In genomic region chr5:126624534-126624933, GRCh38 we compare ENCODE assay signal across 11 cellular contexts. TPM values are rescaled to one million over a fixed set of nuclear protein-coding genes. Genes with fewer than 3 reads are reported as not detected.
DNase-seq lines count a peak whose midpoint lies in the region; ATAC-seq, FAIRE-seq and TF ChIP-seq lines count a peak whose summit lies in the region.
"Had no signal": no experiment of that assay in that cellular context is flagged by ENCODE, and none has a peak within 500 bp of the region (broad histone marks: within the 10 kb centered on the region; RNA-seq: fewer than 3 reads in every experiment).

No MANE protein-coding gene starts in this region.

- no peak overlapping the region for H2BK15ac ChIP-seq in mesendoderm (replicated peaks; ENCODE audit: low read depth)

- H3K36me3 Mint-ChIP-seq in astrocyte (ENCODE audit: low read depth, unreplicated experiment): peaks cover 8% of the 10 kb centered on the region

- no peak overlapping the region for H4K5ac ChIP-seq in mesendoderm (ENCODE audit: low read length)

- peaks cover 12% of the 10 kb centered on the region for H3K4me1 ChIP-seq in astrocyte (ENCODE audit: insufficient read depth, low read length)
- no peaks in the 10 kb centered on the region for H3K4me1 ChIP-seq in mesendoderm (ENCODE audit: control insufficient read depth, low read depth, low read length)
- no peaks in the 10 kb centered on the region for H3K4me1 ChIP-seq in left ventricle myocardium inferior

- peak overlapping the region; percentile 51 for H3K9ac ChIP-seq in astrocyte (ENCODE audit: low read length)
- H3K9ac ChIP-seq in mesendoderm (ENCODE audit: low read length): no peak overlapping the region
- H3K9ac ChIP-seq: KMS-11 had no signal

- no peak for ATAC-seq in HG03039 (IDR thresholded peaks at IDR 0.05; ENCODE audit: unreplicated experiment)

- in situ Hi-C loops in Caki2 (cut with HindIII; ENCODE audit: low pct_unique_long_range_greater_than_20kb, low sequenced_read_pairs): no loop called here

- no CpG with 5 or more reads among the region's 4 CpGs for WGBS in mesendoderm (ENCODE audit: extremely low coverage, insufficient coverage, low lambda C conversion rate)

- H3K9me3 ChIP-seq in astrocyte (ENCODE audit: insufficient read depth, low read depth, low read length) (no peaks in the 10 kb centered on the region), left ventricle myocardium inferior (replicated peaks) (no peaks in the 10 kb centered on the region)

- H3K4ac ChIP-seq in mesendoderm (ENCODE audit: low read depth, low read length): no peak overlapping the region

- peak overlapping the region; percentile 70 for H3K4me3 Mint-ChIP-seq in astrocyte (ENCODE audit: unreplicated experiment)
- H3K4me3 Mint-ChIP-seq: naive B cell had no signal

- H3K27ac ChIP-seq in astrocyte (ENCODE audit: low read depth, low read length) (peak overlapping the region; percentile 75), mesendoderm (ENCODE audit: low read depth, low read length) (no peak overlapping the region), left ventricle myocardium inferior (replicated peaks) (no peak overlapping the region)
- H3K27ac ChIP-seq: KMS-11 had no signal

- H3K27me3 Mint-ChIP-seq in astrocyte (ENCODE audit: low read depth, unreplicated experiment): no peaks in the 10 kb centered on the region
- H3K27me3 Mint-ChIP-seq: naive B cell had no signal

- peaks cover 3% of the 10 kb centered on the region for H3K79me2 ChIP-seq in astrocyte (ENCODE audit: insufficient read depth, low read length)
- no peaks in the 10 kb centered on the region for H3K79me2 ChIP-seq in mesendoderm (ENCODE audit: control insufficient read depth, insufficient read depth, low read length)

- no peaks in the 10 kb centered on the region for H3K9me3 Mint-ChIP-seq in astrocyte (ENCODE audit: unreplicated experiment)
- H3K9me3 Mint-ChIP-seq: naive B cell had no signal

- no peak for TF ChIP-seq CTCF in NB4 (IDR thresholded peaks at IDR 0.05; ENCODE audit: low read depth, low read length)
- no peak for TF ChIP-seq CTCF in astrocyte (IDR thresholded peaks at IDR 0.05; ENCODE audit: insufficient read depth, low read depth, low read length)
- no peak for TF ChIP-seq CTCF in left ventricle myocardium inferior (IDR thresholded peaks at IDR 0.05; ENCODE audit: borderline replicate concordance)

- peak; percentile 52 for DNase-seq in Caki2 (ENCODE audit: low read depth)
- peak; percentile 79 for DNase-seq in NB4 (ENCODE audit: low read depth)
- DNase-seq in astrocyte (ENCODE audit: low read depth): peak; percentile 88
- peak; percentile 62 for DNase-seq in mesendoderm
- DNase-seq in amygdala (lab: John Stamatoyannopoulos, UW): no peak
- no peak for DNase-seq in OCI-M1 (lab: John Stamatoyannopoulos, UW)
- no peak for DNase-seq in left ventricle myocardium inferior
- DNase-seq: naive B cell had no signal

- H3K27me3 ChIP-seq in astrocyte (ENCODE audit: insufficient read depth, low read length) (no peaks in the 10 kb centered on the region), mesendoderm (ENCODE audit: insufficient read depth, low read length, poor library complexity) (no peaks in the 10 kb centered on the region), left ventricle myocardium inferior (ENCODE audit: low read depth) (no peaks in the 10 kb centered on the region)

- no peak for TF ChIP-seq POLR2A in NB4 (IDR thresholded peaks at IDR 0.05; ENCODE audit: extremely low read depth, insufficient read length)

- H3K79me1 ChIP-seq in mesendoderm (ENCODE audit: low read length): peaks cover 4% of the 10 kb centered on the region

- H2BK5ac ChIP-seq in mesendoderm (ENCODE audit: low read length): no peak overlapping the region

- H3K4me2 ChIP-seq in astrocyte (ENCODE audit: low read length) (peak overlapping the region; percentile 74), mesendoderm (ENCODE audit: low read length) (no peak overlapping the region)
- H3K4me2 ChIP-seq: KMS-11 had no signal

- intact Hi-C loops in left ventricle myocardium inferior (cut with micrococcal nuclease): no loop called here

- no peak overlapping the region for H3K18ac ChIP-seq in mesendoderm (ENCODE audit: low read length)

- no peak overlapping the region for H3K23ac ChIP-seq in mesendoderm (ENCODE audit: low read length)

- peaks cover 3% of the 10 kb centered on the region for H4K20me1 ChIP-seq in astrocyte (ENCODE audit: insufficient read depth, low read length)

- H2BK120ac ChIP-seq in mesendoderm (ENCODE audit: low read depth, low read length): no peak overlapping the region

- H3K4me3 ChIP-seq in NB4 (ENCODE audit: low read depth, low read length) (no peak overlapping the region), astrocyte (ENCODE audit: insufficient read depth, low read depth, low read length) (peak overlapping the region; percentile 2), mesendoderm (ENCODE audit: low read length) (no peak overlapping the region), left ventricle myocardium inferior (no peak overlapping the region)

- no peak overlapping the region for H2AK5ac ChIP-seq in mesendoderm (ENCODE audit: low read length)

- peaks cover 20% of the 10 kb centered on the region for H3K4me1 Mint-ChIP-seq in astrocyte (ENCODE audit: low read depth, unreplicated experiment)
- H3K4me1 Mint-ChIP-seq: naive B cell had no signal

- no peak overlapping the region for H4K8ac ChIP-seq in mesendoderm (ENCODE audit: low read depth, low read length)

- peak; percentile 90 for FAIRE-seq in astrocyte (lab: Jason Lieb, UNC)
- FAIRE-seq: H1 had no signal

- H3K36me3 ChIP-seq in astrocyte (ENCODE audit: insufficient read depth, low read length) (peaks cover 7% of the 10 kb centered on the region), mesendoderm (ENCODE audit: control insufficient read depth, insufficient read depth, low read length) (peaks cover 1% of the 10 kb centered on the region), left ventricle myocardium inferior (peaks cover 58% of the 10 kb centered on the region)

- peak overlapping the region; percentile 95 for H3K27ac Mint-ChIP-seq in astrocyte (ENCODE audit: unreplicated experiment)
- H3K27ac Mint-ChIP-seq: naive B cell had no signal

- no peak overlapping the region for H3K56ac ChIP-seq in mesendoderm (ENCODE audit: low read length)

- H2AFZ ChIP-seq in astrocyte (ENCODE audit: low read depth, low read length): no peak overlapping the region

RNA-seq across cellular contexts. Expression of gene PHAX, which starts 23.8 kb away (rescaled TPM):
- total RNA-seq in Caki2 (2014; rRNA removed; shearing (Covaris generic); ENCODE audit: low replicate concordance): 30.8 and 42.4 TPM in 2 replicates
- total RNA-seq in astrocyte (51.1 and 58.1 TPM in 2 replicates), left ventricle myocardium inferior (29.4 TPM)
- 66.5 TPM for polyA plus RNA-seq in mesendoderm (2013, experiment 1 of 2)
- polyA plus RNA-seq in mesendoderm (2013, experiment 2 of 2): 68.7 TPM

RNA-seq across cellular contexts. Expression of gene ALDH7A1, which starts 29.5 kb away (rescaled TPM):
- total RNA-seq in Caki2 (2014; rRNA removed; shearing (Covaris generic); ENCODE audit: low replicate concordance): 30.1 and 40.1 TPM in 2 replicates
- total RNA-seq in astrocyte (85.5 and 90.6 TPM in 2 replicates), left ventricle myocardium inferior (30.5 TPM)
- 120 TPM for polyA plus RNA-seq in mesendoderm (2013, experiment 1 of 2)
- polyA plus RNA-seq in mesendoderm (2013, experiment 2 of 2): 119 TPM

Comparison
In these comparisons a context has a peak if more than half of its experiments do, and no peak if none do; other contexts are left out.
1. DNase-seq: peak in Caki2 (single experiment), NB4 (single experiment), astrocyte (single experiment) and mesendoderm (single experiment); none in amygdala (0 of 56), OCI-M1 (single experiment) and left ventricle myocardium inferior (single experiment).